Comparison of ENCODE assay signal across 1 cellular context in genomic region chr11:27451528-27451927, GRCh38.
TF ChIP-seq lines count a peak whose summit lies in the region.

No MANE protein-coding gene starts in this region.

TF ChIP-seq in HepG2, 621 proteins besides CTCF, POLR2A, EP300 and RAD21:
- TF ChIP-seq ZNF546 (CRISPR knock-in tag; conservative IDR thresholded peaks at IDR 0.05) (no peak), PHB2 (IDR thresholded peaks at IDR 0.05; ENCODE audit: partially characterized antibody) (no peak), TRIM24 (CRISPR knock-in tag; IDR thresholded peaks at IDR 0.05) (no peak)
